9 cellular contexts compared by ENCODE assay signal in the genomic region with DNA sequence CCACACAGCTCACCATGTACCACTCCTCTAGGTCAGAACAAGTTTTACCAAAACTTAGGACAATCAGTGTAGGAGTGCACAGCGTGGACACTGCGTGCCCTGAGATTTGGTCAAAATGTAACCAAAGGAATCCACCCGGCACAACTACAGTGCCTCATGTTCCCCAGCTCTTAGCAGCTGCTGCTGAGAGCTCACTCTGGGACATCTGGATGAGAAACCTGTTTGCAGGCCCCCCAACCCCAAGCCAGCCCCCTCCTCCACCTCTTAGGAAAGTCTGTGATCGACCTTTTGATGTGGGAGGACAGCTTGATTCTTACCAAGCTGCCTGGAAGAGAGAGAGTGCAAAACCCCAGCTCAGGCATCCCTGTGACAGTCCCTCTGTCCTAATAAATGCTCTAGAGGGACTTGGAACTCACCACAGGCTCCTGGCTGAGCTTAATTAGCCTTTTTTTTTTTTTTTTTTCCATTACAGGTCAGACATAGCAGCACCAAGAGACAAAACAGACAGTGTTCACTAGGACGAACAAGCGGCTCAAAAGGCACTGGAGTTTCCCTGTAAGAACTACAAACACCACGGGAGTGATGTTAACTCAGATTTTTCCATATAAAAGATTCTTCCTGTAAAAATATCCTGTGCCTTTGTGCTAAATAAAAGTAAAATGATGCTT.
A peak's percentile ranks its signal among the peaks of the same experiment; 100 is the strongest.
DNase-seq lines count a peak whose midpoint lies in the region; ATAC-seq, FAIRE-seq and TF ChIP-seq lines count a peak whose summit lies in the region.
"Had no signal": no experiment of that assay in that cellular context is flagged by ENCODE, and none has a peak within 500 bp of the region (broad histone marks: within the 10 kb centered on the region; RNA-seq: fewer than 3 reads in every experiment).

No MANE protein-coding gene starts in this region.

- WGBS in body of pancreas, 2 donors, result 7 to 14% methylated on average over 7 of the region's 7 CpGs

- peak overlapping the region; percentile 70 for H3K9ac ChIP-seq in HUES6 (ENCODE audit: low read length)
- peak overlapping the region; percentile 88 to 94 (median 91) for H3K9ac ChIP-seq in skeletal muscle tissue (ENCODE audit: low read depth in 1 of 3, low read length in 3 of 3)

- DNase-seq in body of pancreas (peak in 1 of 4 donors; percentile 17), immature natural killer cell (no peak), GM12891 (ENCODE audit: insufficient read length, low spot score) (no peak)
- DNase-seq in effector CD4-positive, alpha-beta T cell, result no peak

- TF ChIP-seq POLR2A in body of pancreas (IDR thresholded peaks at IDR 0.05) (peak in 1 of 3 donors; percentile 21), GM12891 (IDR thresholded peaks at IDR 0.05; ENCODE audit: low read depth, low read length) (no peak)

- H3K27me3 Mint-ChIP-seq in immature natural killer cell (ENCODE audit: low read depth in 3 of 3), result peaks cover 4 to 7% (median 6%) of the 10 kb centered on the region in 3 donors

- H3K27ac ChIP-seq in HUES6 (ENCODE audit: low read depth, low read length) (peak overlapping the region; percentile 16; the same call in 1 of the 2 replicates), body of pancreas (peak overlapping the region; percentile 57 to 88 (median 76)), skeletal muscle tissue (ENCODE audit: low read depth, low read length) (peak overlapping the region; percentile 88)

- intact Hi-C loops in body of pancreas (cut with DNase I), result loop anchor here (10.0 kb wide), 1 partner anchor 105 kb away; no protein-coding TSS in a partner anchor

- peak; percentile 8 for ATAC-seq in body of pancreas
- ATAC-seq in HG03139 (IDR thresholded peaks at IDR 0.05; ENCODE audit: unreplicated experiment), result no peak
- no peak for ATAC-seq in GM18907 (IDR thresholded peaks at IDR 0.05; ENCODE audit: unreplicated experiment)

- H3K27me3 ChIP-seq in HUES6 (ENCODE audit: control insufficient read depth, insufficient read depth, low read length) (no peaks in the 10 kb centered on the region), body of pancreas (no peaks in the 10 kb centered on the region), skeletal muscle tissue (ENCODE audit: control insufficient read depth in 3 of 3, insufficient read depth in 3 of 3, low read length in 3 of 3) (no peaks in the 10 kb centered on the region)

- FAIRE-seq in GM12891 (lab: Jason Lieb, UNC), result no peak
- FAIRE-seq: GM12878 had no signal

- H3K9me3 ChIP-seq in HUES6 (ENCODE audit: control insufficient read depth, insufficient read depth, low read depth, low read length) (no peaks in the 10 kb centered on the region), body of pancreas (no peaks in the 10 kb centered on the region), skeletal muscle tissue (ENCODE audit: control insufficient read depth in 3 of 3, low read length in 3 of 3) (no peaks in the 10 kb centered on the region)

- H3K4me1 ChIP-seq in HUES6 (ENCODE audit: control insufficient read depth, insufficient read depth, low read length) (peaks cover 67% of the 10 kb centered on the region), body of pancreas (peaks cover 75% of the 10 kb centered on the region), skeletal muscle tissue (ENCODE audit: control insufficient read depth in 3 of 3, insufficient read depth in 3 of 3, low read length in 3 of 3) (peaks cover 54 to 76% (median 55%) of the 10 kb centered on the region in 3 donors)

- peak overlapping the region; percentile 75 to 93 (median 84) for H3K4me3 Mint-ChIP-seq in immature natural killer cell

- H3K36me3 Mint-ChIP-seq in immature natural killer cell, result no peaks in the 10 kb centered on the region

- TF ChIP-seq CTCF in body of pancreas (IDR thresholded peaks at IDR 0.05), result no peak

- peak overlapping the region in 1 of 6 donors; percentile 38 for H3K27ac Mint-ChIP-seq in immature natural killer cell

- H3K9me3 Mint-ChIP-seq in immature natural killer cell, result no peaks in the 10 kb centered on the region

- H3K4me1 Mint-ChIP-seq in immature natural killer cell, result peaks cover 5 to 10% of the 10 kb centered on the region in 2 donors

- H3K4me3 ChIP-seq in HUES6 (ENCODE audit: low read depth, low read length) (peak overlapping the region; percentile 68), body of pancreas (peak overlapping the region; percentile 1 to 42), skeletal muscle tissue (ENCODE audit: low read length in 3 of 3) (peak overlapping the region; percentile 85 to 92 (median 91))
- H3K4me3 ChIP-seq: GM12878 had no signal

- H3K36me3 ChIP-seq in HUES6 (ENCODE audit: control insufficient read depth, insufficient read depth, low read length) (no peaks in the 10 kb centered on the region), body of pancreas (replicated peaks in 1 of 2; ENCODE audit: insufficient read depth in 1 of 2, low read depth in 2 of 2) (no peaks in the 10 kb centered on the region), skeletal muscle tissue (ENCODE audit: control insufficient read depth in 3 of 3, insufficient read depth in 3 of 3, low read length in 3 of 3) (no peaks in the 10 kb centered on the region)

TF ChIP-seq in GM12891, 5 proteins besides CTCF, POLR2A, EP300 and RAD21:
- TF ChIP-seq POLR2AphosphoS5 (IDR thresholded peaks at IDR 0.05; ENCODE audit: low read depth, low read length) (no peak), PAX5 (IDR thresholded peaks at IDR 0.05; ENCODE audit: insufficient read depth, low read length, severe bottlenecking) (no peak), POU2F2 (IDR thresholded peaks at IDR 0.05; ENCODE audit: low read depth, low read length) (no peak), SPI1 (IDR thresholded peaks at IDR 0.05; ENCODE audit: low read depth, low read length) (no peak), TAF1 (IDR thresholded peaks at IDR 0.05; ENCODE audit: low read depth, low read length) (no peak)

Comparison
In these comparisons a context has a peak if more than half of its experiments do, and no peak if none do; other contexts are left out.
1. H3K27ac ChIP-seq: peak in every context shown above with its lines; median percentile 88 in skeletal muscle tissue; 76 in body of pancreas; 16 in HUES6.
2. H3K4me3 ChIP-seq: peak in every context shown above with its lines; median percentile 91 in skeletal muscle tissue; 68 in HUES6; 22 in body of pancreas.